In the genomic region with DNA sequence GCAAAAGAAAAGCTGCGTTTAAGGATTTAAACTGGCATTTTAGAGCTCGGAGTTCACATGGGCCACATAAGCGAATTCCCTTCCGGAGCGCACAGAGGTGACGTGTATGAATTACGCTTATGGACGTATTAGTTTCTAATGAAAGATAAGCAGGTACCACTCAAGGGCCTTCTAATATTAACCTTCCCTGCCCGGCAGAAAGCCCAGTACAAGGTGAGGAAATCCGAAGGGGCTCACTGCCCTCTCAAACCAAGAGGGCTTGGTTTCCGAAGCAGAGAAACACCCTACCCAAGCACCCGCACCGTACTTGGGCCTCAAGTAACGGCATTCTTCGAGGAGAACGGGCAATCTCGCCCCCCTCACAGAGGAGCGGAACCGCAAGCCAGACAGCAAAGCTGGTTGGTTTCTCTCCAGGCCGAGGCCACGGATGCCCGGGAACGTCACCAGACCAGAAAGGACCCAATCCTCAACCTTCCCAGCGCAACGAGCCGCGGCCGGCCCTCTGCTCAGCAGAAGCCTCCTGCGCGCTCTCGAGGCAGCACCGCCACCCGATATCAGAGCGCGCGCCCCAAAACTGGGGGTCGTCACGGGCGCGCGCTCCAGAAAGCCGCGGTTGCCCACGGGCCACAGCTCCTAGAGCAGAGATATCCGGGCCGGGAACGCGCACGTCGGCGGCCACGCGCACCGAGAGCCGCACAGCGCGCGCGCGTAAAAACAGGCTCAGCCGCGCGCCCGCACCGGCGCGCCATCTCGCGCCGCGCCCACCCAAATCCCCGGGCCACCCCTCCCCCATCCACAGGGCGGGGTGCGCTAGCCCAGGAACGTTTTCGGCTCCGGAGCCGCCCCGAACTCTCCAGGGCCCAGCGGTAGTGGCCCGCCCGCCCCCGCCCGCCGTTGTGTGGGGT, we compare ENCODE assay signal across 8 cellular contexts. TPM values are rescaled to one million over a fixed set of nuclear protein-coding genes. Genes with fewer than 3 reads are reported as not detected.
DNase-seq lines count a peak whose midpoint lies in the region; ATAC-seq lines count a peak whose summit lies in the region.

No MANE protein-coding gene starts in this region.

- H3K36me3 ChIP-seq in HAP-1 (replicated peaks) (peaks cover 22% of the 10 kb centered on the region), aorta (ENCODE audit: control insufficient read depth in 1 of 2, insufficient read depth in 2 of 2, low read length in 1 of 2) (no peaks in the 10 kb centered on the region)

- H3K27ac ChIP-seq in aorta (ENCODE audit: low read depth in 1 of 2, low read length in 2 of 2), result peak overlapping the region; percentile 62 to 77

- H3K4me1 ChIP-seq in HAP-1, result peaks cover 8% of the 10 kb centered on the region
- no peaks in the 10 kb centered on the region for H3K4me1 ChIP-seq in aorta (ENCODE audit: control insufficient read depth in 1 of 2, insufficient read depth in 2 of 2, low read length in 2 of 2)

- DNase-seq in GM04504 (ENCODE audit: low read depth) (peak; percentile 40), HAP-1 (ENCODE audit: low spot score in 2 of 2) (peak; percentile 50 to 85), M059J (ENCODE audit: low read depth) (peak; percentile 65), T-helper 2 cell (peak; percentile 60 to 92 (median 72)), anterior cingulate cortex (lab: John Stamatoyannopoulos, UW) (peak; percentile 28 to 87 (median 73)), hepatic stellate cell (ENCODE audit: low spot score) (peak; percentile 68), renal cortical epithelial cell (ENCODE audit: low read depth) (peak; percentile 77), aorta (peak; percentile 84 to 92)

- intact Hi-C loops in aorta (cut with DNase I), result loop anchor here in 1 of 2 donors (5.0 kb wide), 2 partner anchors 66 to 319 kb away; a partner anchor contains a TSS

- in situ Hi-C loops in HAP-1 (cut with MboI; ENCODE audit: low sequenced_read_pairs), result no loop called here

- H3K9me3 ChIP-seq in HAP-1, result no peaks in the 10 kb centered on the region
- H3K9me3 ChIP-seq in aorta (ENCODE audit: control insufficient read depth, low read length), result no peaks in the 10 kb centered on the region

- H3K4me3 ChIP-seq in HAP-1 (peak overlapping the region; percentile 93), aorta (ENCODE audit: low read length in 2 of 2) (peak overlapping the region; percentile 71 to 88)

- ATAC-seq in aorta (ENCODE audit: low FRiP score), result peak; percentile 73

- 0 to 1% methylated on average over 72 to 85 of the region's 85 CpGs for WGBS in aorta, 2 donors

- no peaks in the 10 kb centered on the region for H3K27me3 ChIP-seq in HAP-1 (ENCODE audit: low read depth)
- H3K27me3 ChIP-seq in aorta (ENCODE audit: control insufficient read depth in 1 of 2, insufficient read depth in 2 of 2, low read length in 1 of 2), result no peaks in the 10 kb centered on the region

RNA-seq across cellular contexts. Expression of a gene that starts 0.7 kb away (rescaled TPM):
- total RNA-seq in M059J (2014; rRNA removed; shearing (Covaris generic)), result 44.8 and 62.9 TPM in 2 replicates
- total RNA-seq in renal cortical epithelial cell, result 55.3 and 94.3 TPM in 2 replicates
- 100 to 1,000 TPM in 1 of 2 donors, 10 to 100 TPM in 1; 77.3 to 103 TPM for total RNA-seq in aorta
- polyA plus RNA-seq in aorta, result 10 to 100 TPM in 1 of 2 donors, 1 to 10 TPM in 1; 8.3 to 66.9 TPM

RNA-seq across cellular contexts. Expression of a gene that starts 11.4 kb away (rescaled TPM):
- total RNA-seq in M059J (2014; rRNA removed; shearing (Covaris generic)), result 129 and 170 TPM in 2 replicates
- total RNA-seq in renal cortical epithelial cell (316 and 381 TPM in 2 replicates), aorta (100 to 1,000 TPM; 127 to 164 TPM)
- polyA plus RNA-seq in aorta, result 100 to 1,000 TPM; 142 to 267 TPM

RNA-seq across cellular contexts. Expression of a gene that starts 27.4 kb away (rescaled TPM):
- 13.1 and 34.5 TPM in 2 replicates for total RNA-seq in M059J (2014; rRNA removed; shearing (Covaris generic))
- total RNA-seq in renal cortical epithelial cell, result 39.2 and 68.0 TPM in 2 replicates
- total RNA-seq in aorta, result 10 to 100 TPM; 40.3 to 54.8 TPM
- 10 to 100 TPM; 22.7 to 31.0 TPM for polyA plus RNA-seq in aorta

RNA-seq across cellular contexts. Expression of a gene that starts 39.6 kb away (rescaled TPM):
- 229 and 329 TPM in 2 replicates for total RNA-seq in M059J (2014; rRNA removed; shearing (Covaris generic))
- total RNA-seq in renal cortical epithelial cell (262 and 645 TPM in 2 replicates), aorta (100 to 1,000 TPM; 362 to 707 TPM)
- 1,000 to 10,000 TPM in 1 of 2 donors, 100 to 1,000 TPM in 1; 200 to 1,923 TPM for polyA plus RNA-seq in aorta

Comparison
In these comparisons a context has a peak if more than half of its experiments do, and no peak if none do; other contexts are left out.
1. Peak in every context shown above with its lines: DNase-seq, ATAC-seq, H3K4me3 ChIP-seq and H3K27ac ChIP-seq.